10 cellular contexts compared by ENCODE assay signal in genomic region chr15:79283252-79284048, GRCh38. TPM values are rescaled to one million over a fixed set of nuclear protein-coding genes. Genes with fewer than 3 reads are reported as not detected.
DNase-seq lines count a peak whose midpoint lies in the region; ATAC-seq and TF ChIP-seq lines count a peak whose summit lies in the region.
"Had no signal": no experiment of that assay in that cellular context is flagged by ENCODE, and none has a peak within 500 bp of the region (broad histone marks: within the 10 kb centered on the region; RNA-seq: fewer than 3 reads in every experiment).

No MANE protein-coding gene starts in this region.

- no peak overlapping the region for H3K4me3 Mint-ChIP-seq in MCF 10A (ENCODE audit: unreplicated experiment)

- no peaks in the 10 kb centered on the region for H3K9me3 Mint-ChIP-seq in MCF 10A (ENCODE audit: unreplicated experiment)

- no TSS peak for BruUV-seq in MCF 10A (replicated peaks; lab: Mats Ljungman, UMichigan)

- H3K4me1 Mint-ChIP-seq in MCF 10A (ENCODE audit: insufficient read depth, unreplicated experiment) = no peaks in the 10 kb centered on the region

- TF ChIP-seq POLR2A in breast epithelium (IDR thresholded peaks at IDR 0.05) = no peak

- H3K4me1 ChIP-seq in breast epithelium = no peaks in the 10 kb centered on the region

- no peaks in the 10 kb centered on the region for H3K36me3 ChIP-seq in breast epithelium
- H3K36me3 ChIP-seq: ovary had no signal

- TF ChIP-seq CTCF in MCF 10A (IDR thresholded peaks at IDR 0.05; ENCODE audit: unreplicated experiment) = no peak
- TF ChIP-seq CTCF in breast epithelium (IDR thresholded peaks at IDR 0.05) = no peak
- TF ChIP-seq CTCF in fibroblast of the aortic adventitia (IDR thresholded peaks at IDR 0.05; ENCODE audit: insufficient read depth, low read length) = no peak

- H3K27me3 ChIP-seq in breast epithelium = peaks cover 0 to 40% of the 10 kb centered on the region in 2 donors
- H3K27me3 ChIP-seq: ovary had no signal

- H3K4me3 ChIP-seq in breast epithelium (no peak overlapping the region), fibroblast of the aortic adventitia (ENCODE audit: low read depth, low read length) (no peak overlapping the region)
- H3K4me3 ChIP-seq: ovary had no signal

- H3K27me3 Mint-ChIP-seq in MCF 10A (ENCODE audit: insufficient read depth, unreplicated experiment) = peaks cover 86% of the 10 kb centered on the region

- POLR2A ChIA-PET in MCF 10A (lab: Yijun Ruan, JAX) = interaction anchor here (0.6 kb wide), 1 partner anchor 11 kb away, joined by 3 read pairs; no protein-coding TSS in a partner anchor

- H3K9me3 ChIP-seq in breast epithelium = no peaks in the 10 kb centered on the region

- no peaks in the 10 kb centered on the region for H3K36me3 Mint-ChIP-seq in MCF 10A (ENCODE audit: insufficient read depth, unreplicated experiment)

- no peak overlapping the region for H3K27ac Mint-ChIP-seq in MCF 10A (ENCODE audit: low read depth, unreplicated experiment)

- DNase-seq in MCF 10A (ENCODE audit: unreplicated experiment) (peak; percentile 30), breast epithelium (ENCODE audit: low spot score in 2 of 2) (no peak), fibroblast of the aortic adventitia (ENCODE audit: low read depth) (peak; percentile 30), occipital lobe (lab: John Stamatoyannopoulos, UW) (peak; percentile 33), NCI-H187 treated with DMSO at 0.1 percent for 48 hours (lab: John Stamatoyannopoulos, UW) (no peak), GF-D8 (lab: John Stamatoyannopoulos, UW) (no peak)
- DNase-seq in activated CD4-positive, alpha-beta T cell treated with anti-CD3 and anti-CD28 coated beads, Interleukin-2, amount 50 U/mL, for 1 hour = peak; percentile 19

- H3K27ac ChIP-seq in breast epithelium = no peak overlapping the region
- H3K27ac ChIP-seq: ovary had no signal

- CTCF ChIA-PET in MCF 10A (lab: Yijun Ruan, JAX) = interaction anchor here (0.6 to 0.7 kb wide), 2 partner anchors 22 to 1233 kb away, joined by 3 read pairs; no protein-coding TSS in a partner anchor

- no peak for ATAC-seq in GM18907 (IDR thresholded peaks at IDR 0.05; ENCODE audit: unreplicated experiment)

- intact Hi-C loops in MCF 10A (cut with micrococcal nuclease) (no loop called here), breast epithelium (cut with DNase I; ENCODE audit: low total_unique reads) (no loop called here)

RNA-seq across cellular contexts. Expression of gene ANKRD34C, which starts 0.9 kb away (rescaled TPM):
- total RNA-seq in MCF 10A (2022) (not detected in 2 replicates), breast epithelium (not detected), fibroblast of the aortic adventitia (ENCODE audit: low replicate concordance) (not detected in 2 replicates), occipital lobe (not detected)
- total RNA-seq: T-helper 1 cell treated with Interleukin-12 subunit alpha and Interleukin-12 subunit beta and Interleukin-4 antibody, amounts not matched to agents 30 ng/mL and 1 ng/mL, for 36 hours had no signal

RNA-seq across cellular contexts. Expression of gene TMED3, which starts 27.5 kb away (rescaled TPM):
- total RNA-seq in MCF 10A (2022) = 62.4 and 70.0 TPM in 2 replicates
- 10 to 100 TPM; 34.1 to 81.5 (median 80.6) TPM for total RNA-seq in breast epithelium
- total RNA-seq in fibroblast of the aortic adventitia (ENCODE audit: low replicate concordance) = 45.1 and 97.4 TPM in 2 replicates
- 28.7 TPM for total RNA-seq in occipital lobe

Comparison
In these comparisons a context has a peak if more than half of its experiments do, and no peak if none do; other contexts are left out.
1. DNase-seq: peak in MCF 10A (single experiment), activated CD4-positive, alpha-beta T cell treated with anti-CD3 and anti-CD28 coated beads, Interleukin-2, amount 50 U/mL, for 1 hour (single experiment), fibroblast of the aortic adventitia (single experiment) and occipital lobe (single experiment); none in breast epithelium (0 of 2), NCI-H187 treated with DMSO at 0.1 percent for 48 hours (single experiment) and GF-D8 (single experiment).